Comparison of ENCODE assay signal across 21 cellular contexts in the genomic region with DNA sequence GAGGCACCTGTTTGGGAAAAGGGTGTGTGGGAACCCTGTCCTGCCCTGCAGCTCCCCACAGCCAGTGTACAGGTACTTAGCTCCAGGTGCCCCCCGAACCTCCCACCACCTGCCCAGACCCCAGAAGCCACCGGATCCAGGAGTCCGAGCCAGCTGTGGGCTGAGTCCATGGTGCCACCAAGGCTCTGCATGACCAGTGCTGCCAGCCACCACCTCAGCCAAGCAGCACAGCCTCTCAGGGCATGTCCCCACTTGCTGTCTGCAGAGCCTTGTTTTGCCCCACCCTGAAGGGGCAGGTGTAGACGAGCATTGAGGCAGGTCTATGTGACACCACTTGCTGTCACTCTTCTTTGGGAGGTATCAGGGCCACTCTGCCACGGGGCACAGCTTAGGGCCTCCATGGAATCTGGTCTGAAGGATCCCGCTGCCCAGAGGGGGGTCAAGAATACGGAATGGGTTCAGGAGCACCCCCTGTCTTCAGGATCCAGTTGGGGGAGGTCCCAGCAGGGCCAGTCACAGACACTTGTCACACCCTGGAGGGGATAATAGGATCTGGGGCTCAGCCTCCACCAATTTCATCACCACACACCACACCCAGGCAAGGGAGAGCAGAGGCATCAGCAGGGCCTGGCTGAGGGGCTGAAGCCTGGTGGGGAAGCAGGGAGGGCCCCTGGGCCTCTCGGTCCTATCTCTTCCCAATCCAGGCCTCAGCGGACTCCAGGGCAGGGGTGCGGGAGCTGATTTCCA. TPM values are rescaled to one million over a fixed set of nuclear protein-coding genes. Genes with fewer than 3 reads are reported as not detected.
DNase-seq lines count a peak whose midpoint lies in the region; ATAC-seq and TF ChIP-seq lines count a peak whose summit lies in the region.
"Had no signal": no experiment of that assay in that cellular context is flagged by ENCODE, and none has a peak within 500 bp of the region (broad histone marks: within the 10 kb centered on the region; RNA-seq: fewer than 3 reads in every experiment).

No MANE protein-coding gene starts in this region.

- no peak overlapping the region for H2AK5ac ChIP-seq in H9 (ENCODE audit: insufficient read length, low read length)

- H3K36me3 ChIP-seq in PC-9 (ENCODE audit: low read depth) (no peaks in the 10 kb centered on the region), esophagus muscularis mucosa (no peaks in the 10 kb centered on the region), prostate gland (no peaks in the 10 kb centered on the region), transverse colon (no peaks in the 10 kb centered on the region)

- no peak overlapping the region for H4K91ac ChIP-seq in H9 (ENCODE audit: insufficient read length, low read depth, low read length)

- H3K4me1 ChIP-seq in H9 (ENCODE audit: insufficient read depth, low read length): no peaks in the 10 kb centered on the region
- peaks cover 86% of the 10 kb centered on the region for H3K4me1 ChIP-seq in PC-9 (replicated peaks; ENCODE audit: insufficient read depth)
- peaks cover 32 to 57% (median 46%) of the 10 kb centered on the region in 4 donors for H3K4me1 ChIP-seq in esophagus muscularis mucosa
- H3K4me1 ChIP-seq in prostate gland (replicated peaks): peaks cover 11% of the 10 kb centered on the region
- peaks cover 14 to 42% (median 29%) of the 10 kb centered on the region in 4 donors for H3K4me1 ChIP-seq in transverse colon

- CTCF ChIA-PET in PC-9 (lab: Charles Lee): interaction anchor here (0.6 to 1.4 kb wide), 3 partner anchors 16 to 179 kb away, joined by 3 to 5 read pairs (median 4); no protein-coding TSS in a partner anchor
- CTCF ChIA-PET in activated CD8-positive, alpha-beta T cell treated with anti-CD3 and anti-CD28 coated beads for 36 hours (lab: Charles Lee): interaction anchor here (2.3 to 12.2 kb wide), 2 partner anchors 105 to 111 kb away, joined by 7 to 299 read pairs; a partner anchor contains a TSS

- H3K27me3 ChIP-seq in H9 (ENCODE audit: insufficient read depth, low read length) (no peaks in the 10 kb centered on the region), PC-9 (ENCODE audit: insufficient read depth, low read depth) (no peaks in the 10 kb centered on the region), esophagus muscularis mucosa (no peaks in the 10 kb centered on the region), prostate gland (replicated peaks; ENCODE audit: insufficient read depth) (no peaks in the 10 kb centered on the region), transverse colon (no peaks in the 10 kb centered on the region)

- no peak overlapping the region for H4K8ac ChIP-seq in H9 (replicated peaks; ENCODE audit: insufficient read length, low read depth, low read length)

- H3K4me2 ChIP-seq in H9 (ENCODE audit: insufficient read depth, insufficient read length, low read length): no peak overlapping the region
- H3K4me2 ChIP-seq in PC-9: peak overlapping the region; percentile 78

- WGBS in H9 (ENCODE audit: extremely low coverage, insufficient read length, low lambda C conversion rate): no CpG with 5 or more reads among the region's 10 CpGs
- WGBS in esophagus muscularis mucosa: 100% methylated on average over 5 of the region's 10 CpGs
- 71% methylated on average over 9 of the region's 10 CpGs for WGBS in prostate gland
- WGBS in transverse colon (ENCODE audit: low coverage in 1 of 2), 2 donors: 93% methylated on average over 7 of the region's 10 CpGs; no CpG with 5 or more reads in 1 of the 2 donors

- no peak overlapping the region for H2BK12ac ChIP-seq in H9 (ENCODE audit: insufficient read length, low read depth, low read length)

- no peaks in the 10 kb centered on the region for H3K9me3 Mint-ChIP-seq in H9
- H3K9me3 Mint-ChIP-seq in activated CD8-positive, alpha-beta T cell treated with anti-CD3 and anti-CD28 coated beads for 36 hours: no peaks in the 10 kb centered on the region
- H3K9me3 Mint-ChIP-seq: activated CD4-positive, alpha-beta memory T cell treated with anti-CD3 and anti-CD28 coated beads, Interleukin-2, amount 10 ng/mL, durations not matched to agents 7 days and 5 days; activated naive CD8-positive, alpha-beta T cell treated with anti-CD3 and anti-CD28 coated beads, Interleukin-2, amount 50 U/mL, for 24 hours; activated T-cell treated with anti-CD3 and anti-CD28 coated beads, Interleukin-2, amount 50 U/mL, for 72 hours; stimulated activated effector memory CD8-positive, alpha-beta T cell treated with anti-CD3 and anti-CD28 coated beads, Interleukin-12 subunit alpha, Interleukin-12 subunit beta, amount 100 ng/mL, for 72 hours; T-helper 1 cell treated with Interleukin-12 subunit alpha and Interleukin-12 subunit beta and Interleukin-4 antibody, amounts not matched to agents 30 μg/mL and 1 μg/mL, for 36 hours had no signal

- H3K9me3 ChIP-seq in H9 (ENCODE audit: control insufficient read depth, low read depth, low read length) (no peaks in the 10 kb centered on the region), PC-9 (ENCODE audit: insufficient read depth, low read depth) (no peaks in the 10 kb centered on the region), esophagus muscularis mucosa (no peaks in the 10 kb centered on the region), prostate gland (no peaks in the 10 kb centered on the region), transverse colon (no peaks in the 10 kb centered on the region)

- H3K23me2 ChIP-seq in H9 (ENCODE audit: insufficient read length, low read depth, low read length, poor library complexity, severe bottlenecking): no peaks in the 10 kb centered on the region

- H3K4me3 Mint-ChIP-seq in H9: no peak overlapping the region
- no peak overlapping the region for H3K4me3 Mint-ChIP-seq in activated CD8-positive, alpha-beta T cell treated with anti-CD3 and anti-CD28 coated beads for 36 hours
- H3K4me3 Mint-ChIP-seq: activated CD4-positive, alpha-beta memory T cell treated with anti-CD3 and anti-CD28 coated beads, Interleukin-2, amount 10 ng/mL, durations not matched to agents 7 days and 5 days; activated naive CD8-positive, alpha-beta T cell treated with anti-CD3 and anti-CD28 coated beads, Interleukin-2, amount 50 U/mL, for 24 hours; activated T-cell treated with anti-CD3 and anti-CD28 coated beads, Interleukin-2, amount 50 U/mL, for 72 hours; stimulated activated effector memory CD8-positive, alpha-beta T cell treated with anti-CD3 and anti-CD28 coated beads, Interleukin-12 subunit alpha, Interleukin-12 subunit beta, amount 100 ng/mL, for 72 hours; T-helper 1 cell treated with Interleukin-12 subunit alpha and Interleukin-12 subunit beta and Interleukin-4 antibody, amounts not matched to agents 30 μg/mL and 1 μg/mL, for 36 hours had no signal

- H3T11ph ChIP-seq in H9 (ENCODE audit: low read length): no peak overlapping the region

- no peaks in the 10 kb centered on the region for H3K79me1 ChIP-seq in H9 (ENCODE audit: insufficient read depth, low read depth, low read length, poor library complexity, severe bottlenecking)

- POLR2A ChIA-PET in PC-9 (lab: Charles Lee; ENCODE audit: unreplicated experiment): no interaction called here
- POLR2A ChIA-PET in activated CD8-positive, alpha-beta T cell treated with anti-CD3 and anti-CD28 coated beads for 36 hours (lab: Charles Lee): interaction anchor here (0.7 kb wide), 1 partner anchor 109 kb away, joined by 5 read pairs; no protein-coding TSS in a partner anchor

- no peak overlapping the region for H2BK5ac ChIP-seq in H9 (ENCODE audit: insufficient read length, low read length)

- no peak overlapping the region for H2AFZ ChIP-seq in H9 (ENCODE audit: low read length)
- H2AFZ ChIP-seq in PC-9: no peak overlapping the region

- no peak overlapping the region for H2BK15ac ChIP-seq in H9 (ENCODE audit: low read depth, low read length)

- no peak overlapping the region for H2BK120ac ChIP-seq in H9 (ENCODE audit: low read depth, low read length, poor library complexity, severe bottlenecking)

- no TSS peak for BruUV-seq in PC-9 (replicated peaks; lab: Mats Ljungman, UMichigan)

- no peaks in the 10 kb centered on the region for H3K9me2 ChIP-seq in PC-9 (ENCODE audit: insufficient read depth)

- H3K4me3 ChIP-seq in PC-9 (no peak overlapping the region), esophagus muscularis mucosa (no peak overlapping the region), prostate gland (no peak overlapping the region), transverse colon (no peak overlapping the region)

- no peak overlapping the region for H3K14ac ChIP-seq in H9 (ENCODE audit: insufficient read depth, low read length)

- no peak overlapping the region for H3K56ac ChIP-seq in H9 (ENCODE audit: insufficient read length, low read depth, low read length)

- no peak for TF ChIP-seq EP300 in esophagus muscularis mucosa (IDR thresholded peaks at IDR 0.05)
- TF ChIP-seq EP300 in transverse colon (IDR thresholded peaks at IDR 0.05; ENCODE audit: low read depth): no peak

- H3K23ac ChIP-seq in H9 (ENCODE audit: insufficient read length, low read depth, low read length): no peak overlapping the region

- peaks cover 12 to 15% of the 10 kb centered on the region in 2 experiments for H3K4me1 Mint-ChIP-seq in H9
- H3K4me1 Mint-ChIP-seq in activated CD8-positive, alpha-beta T cell treated with anti-CD3 and anti-CD28 coated beads for 36 hours (ENCODE audit: low read depth): peaks cover 4% of the 10 kb centered on the region
- H3K4me1 Mint-ChIP-seq: activated naive CD8-positive, alpha-beta T cell treated with anti-CD3 and anti-CD28 coated beads, Interleukin-2, amount 50 U/mL, for 24 hours; stimulated activated effector memory CD8-positive, alpha-beta T cell treated with anti-CD3 and anti-CD28 coated beads, Interleukin-12 subunit alpha, Interleukin-12 subunit beta, amount 100 ng/mL, for 72 hours had no signal

- ATAC-seq in activated CD8-positive, alpha-beta T cell treated with anti-CD3 and anti-CD28 coated beads for 36 hours: no peak
- no peak for ATAC-seq in GM19351 (IDR thresholded peaks at IDR 0.05; ENCODE audit: unreplicated experiment)
- ATAC-seq: activated naive CD8-positive, alpha-beta T cell treated with anti-CD3 and anti-CD28 coated beads, Interleukin-2, amount 50 U/mL, for 24 hours; activated T-cell treated with anti-CD3 and anti-CD28 coated beads, Interleukin-2, amount 50 U/mL, for 72 hours; Right ventricle myocardium inferior; stimulated activated effector memory CD8-positive, alpha-beta T cell treated with anti-CD3 and anti-CD28 coated beads, Interleukin-12 subunit alpha, Interleukin-12 subunit beta, amount 100 ng/mL, for 72 hours had no signal

- no peak for DNase-seq in H9
- peak in 1 of 2 experiments; percentile 40 for DNase-seq in PC-9
- no peak for DNase-seq in esophagus muscularis mucosa (ENCODE audit: extremely low spot score)
- DNase-seq in prostate gland (ENCODE audit: low spot score): peak; percentile 66
- no peak for DNase-seq in KBM-7
- DNase-seq in activated CD8-positive, alpha-beta T cell treated with anti-CD3 and anti-CD28 coated beads for 36 hours: no peak
- DNase-seq in transverse colon: no peak
- DNase-seq: activated CD4-positive, alpha-beta memory T cell treated with anti-CD3 and anti-CD28 coated beads, Interleukin-2, amount 10 ng/mL, durations not matched to agents 7 days and 5 days; activated naive CD8-positive, alpha-beta T cell treated with anti-CD3 and anti-CD28 coated beads, Interleukin-2, amount 50 U/mL, for 24 hours; activated T-cell treated with anti-CD3 and anti-CD28 coated beads, Interleukin-2, amount 50 U/mL, for 72 hours; Calu3; dermis blood vessel endothelial cell; GDM1; head of caudate nucleus; NCI-H1048; stimulated activated CD4-positive, alpha-beta T cell treated with anti-CD3 and anti-CD28 coated beads, Interleukin-12 subunit alpha, Interleukin-12 subunit beta, amount 100 ng/mL, for 4 hours had no signal

- H3K27me3 Mint-ChIP-seq in H9 (ENCODE audit: low read depth): peaks cover 8% of the 10 kb centered on the region; the same call in 1 of the 2 replicates
- H3K27me3 Mint-ChIP-seq in activated CD8-positive, alpha-beta T cell treated with anti-CD3 and anti-CD28 coated beads for 36 hours: peaks cover 6% of the 10 kb centered on the region

- no peak for TF ChIP-seq CTCF in H9 (conservative IDR thresholded peaks at IDR 0.05)
- no peak for TF ChIP-seq CTCF in PC-9 (conservative IDR thresholded peaks at IDR 0.05)
- TF ChIP-seq CTCF in esophagus muscularis mucosa (IDR thresholded peaks at IDR 0.05): no peak
- peak in 1 of 4 experiments; percentile 21 for TF ChIP-seq CTCF in prostate gland (IDR thresholded peaks at IDR 0.05)
- no peak for TF ChIP-seq CTCF in activated CD8-positive, alpha-beta T cell treated with anti-CD3 and anti-CD28 coated beads for 36 hours (IDR thresholded peaks at IDR 0.05)
- no peak for TF ChIP-seq CTCF in transverse colon (IDR thresholded peaks at IDR 0.05)

- H3K4ac ChIP-seq in H9 (ENCODE audit: low read depth, low read length): no peak overlapping the region

- in situ Hi-C loops in KBM-7 (cut with MboI; ENCODE audit: low pct_unique_long_range_greater_than_20kb, low sequenced_read_pairs): no loop called here
- in situ Hi-C loops in transverse colon (cut with MboI; ENCODE audit: low pct_ligation_motif_present in 1 of 4, low pct_unique_long_range_greater_than_20kb in 1 of 4, low sequenced_read_pairs in 3 of 4): loop anchor here in 3 of 4 donors (5.0 kb wide), 2 partner anchors 102 to 107 kb away; no protein-coding TSS in a partner anchor

- H4K20me1 ChIP-seq in H9 (ENCODE audit: control insufficient read depth, insufficient read depth, insufficient read length): no peaks in the 10 kb centered on the region
- H4K20me1 ChIP-seq in PC-9 (ENCODE audit: insufficient read depth): no peaks in the 10 kb centered on the region

- H3K79me2 ChIP-seq in H9 (ENCODE audit: insufficient read depth, low read length) (no peaks in the 10 kb centered on the region), PC-9 (ENCODE audit: low read depth) (peaks cover 21% of the 10 kb centered on the region; the same call in 1 of the 2 replicates)

- intact Hi-C loops in PC-9 (cut with micrococcal nuclease; ENCODE audit: unreplicated experiment) (no loop called here), esophagus muscularis mucosa (cut with DNase I) (loop anchor here (5.0 kb wide), 1 partner anchor 42 kb away; no protein-coding TSS in a partner anchor), prostate gland (cut with DNase I) (loop anchor here (5.0 kb wide), 1 partner anchor 58 kb away; no protein-coding TSS in a partner anchor), transverse colon (cut with DNase I; ENCODE audit: low total_unique reads) (no loop called here)
- intact Hi-C loops in activated CD8-positive, alpha-beta T cell treated with anti-CD3 and anti-CD28 coated beads for 36 hours (cut with micrococcal nuclease): no loop called here

- no peak overlapping the region for H3K27ac ChIP-seq in H9 (ENCODE audit: insufficient read length, low read depth, low read length)
- 0 out of 2 replicates have a peak overlapping the region, but pooled peaks have one; percentile 93 for H3K27ac ChIP-seq in PC-9
- peak overlapping the region in 3 of 4 donors; percentile 20 to 91 (median 37) for H3K27ac ChIP-seq in esophagus muscularis mucosa (replicated peaks in 1 of 4)
- peak overlapping the region; percentile 48 to 52 for H3K27ac ChIP-seq in prostate gland
- no peak overlapping the region for H3K27ac ChIP-seq in transverse colon
- H3K27ac ChIP-seq: VCaP had no signal

- H3K36me3 Mint-ChIP-seq in H9 (ENCODE audit: insufficient read depth in 1 of 3, low read depth in 3 of 3): no peaks in the 10 kb centered on the region
- no peaks in the 10 kb centered on the region for H3K36me3 Mint-ChIP-seq in activated CD8-positive, alpha-beta T cell treated with anti-CD3 and anti-CD28 coated beads for 36 hours (ENCODE audit: low read depth)
- H3K36me3 Mint-ChIP-seq: stimulated activated effector memory CD8-positive, alpha-beta T cell treated with anti-CD3 and anti-CD28 coated beads, Interleukin-12 subunit alpha, Interleukin-12 subunit beta, amount 100 ng/mL, for 72 hours had no signal

- peaks cover 65% of the 10 kb centered on the region for H3F3A ChIP-seq in PC-9 (ENCODE audit: insufficient read depth, low read depth)

- H3K27ac Mint-ChIP-seq in H9: peak overlapping the region in 2 of 3 experiments; percentile 49 to 63; a peak in 1 of 7 replicates
- H3K27ac Mint-ChIP-seq in activated CD8-positive, alpha-beta T cell treated with anti-CD3 and anti-CD28 coated beads for 36 hours: no peak overlapping the region
- H3K27ac Mint-ChIP-seq: activated CD4-positive, alpha-beta memory T cell treated with anti-CD3 and anti-CD28 coated beads, Interleukin-2, amount 10 ng/mL, durations not matched to agents 7 days and 5 days; activated naive CD8-positive, alpha-beta T cell treated with anti-CD3 and anti-CD28 coated beads, Interleukin-2, amount 50 U/mL, for 24 hours; activated T-cell treated with anti-CD3 and anti-CD28 coated beads, Interleukin-2, amount 50 U/mL, for 72 hours; stimulated activated effector memory CD8-positive, alpha-beta T cell treated with anti-CD3 and anti-CD28 coated beads, Interleukin-12 subunit alpha, Interleukin-12 subunit beta, amount 100 ng/mL, for 72 hours; T-helper 1 cell treated with Interleukin-12 subunit alpha and Interleukin-12 subunit beta and Interleukin-4 antibody, amounts not matched to agents 30 μg/mL and 1 μg/mL, for 36 hours had no signal

- TF ChIP-seq POLR2A in esophagus muscularis mucosa (IDR thresholded peaks at IDR 0.05; ENCODE audit: low read depth) (no peak), prostate gland (IDR thresholded peaks at IDR 0.05) (peak; percentile 10), transverse colon (IDR thresholded peaks at IDR 0.05) (no peak)

- peak overlapping the region; percentile 32 for H3K18ac ChIP-seq in H9 (ENCODE audit: insufficient read length, low read depth, low read length)

- H4K5ac ChIP-seq in H9 (ENCODE audit: insufficient read length, low read depth, low read length): no peak overlapping the region

- H2BK20ac ChIP-seq in H9 (ENCODE audit: low read depth, low read length, poor library complexity, severe bottlenecking): no peak overlapping the region

- no peak overlapping the region for H3K9ac ChIP-seq in H9 (ENCODE audit: extremely low read depth, insufficient read length, low read length)

RNA-seq across cellular contexts. Expression of a gene that starts 27.7 kb away (rescaled TPM):
- 18.5 and 21.1 TPM in 2 replicates for total RNA-seq in H9 (2021)
- total RNA-seq in PC-9 (2021): 38.5 and 44.3 TPM in 2 replicates
- total RNA-seq in esophagus muscularis mucosa: 1 to 10 TPM; 3.3 to 4.6 (median 3.9) TPM
- 10 to 100 TPM; 13.1 to 18.8 TPM for total RNA-seq in prostate gland
- 1 to 10 TPM; 5.7 to 7.4 TPM for total RNA-seq in activated CD8-positive, alpha-beta T cell treated with anti-CD3 and anti-CD28 coated beads for 36 hours
- total RNA-seq in transverse colon: 10 to 100 TPM in 2 of 4 donors, 1 to 10 TPM in 2; 5.7 to 46.8 (median 10.8) TPM

RNA-seq across cellular contexts. Expression of a gene that starts 28.9 kb away (rescaled TPM):
- total RNA-seq in H9 (2021): 32.8 and 33.1 TPM in 2 replicates
- total RNA-seq in PC-9 (2021): 48.3 and 65.8 TPM in 2 replicates
- 10 to 100 TPM in 2 of 4 donors, 1 to 10 TPM in 2; 5.8 to 15.7 (median 11.3) TPM for total RNA-seq in esophagus muscularis mucosa
- 10 to 100 TPM; 14.8 to 17.7 TPM for total RNA-seq in prostate gland
- total RNA-seq in activated CD8-positive, alpha-beta T cell treated with anti-CD3 and anti-CD28 coated beads for 36 hours: not detected
- 10 to 100 TPM in 3 of 4 donors, 1 to 10 TPM in 1; 2.6 to 68.8 (median 30.5) TPM for total RNA-seq in transverse colon
- total RNA-seq: activated CD4-positive, alpha-beta memory T cell treated with anti-CD3 and anti-CD28 coated beads, Interleukin-2, amount 10 ng/mL, durations not matched to agents 7 days and 5 days had no signal

RNA-seq across cellular contexts. Expression of a gene that starts 52.3 kb away (rescaled TPM):
- total RNA-seq in H9 (2021): 6.3 and 7.7 TPM in 2 replicates
- 4.5 and 6.1 TPM in 2 replicates for total RNA-seq in PC-9 (2021)
- 10 to 100 TPM in 2 of 4 donors, 1 to 10 TPM in 2; 7.5 to 26.0 (median 12.2) TPM for total RNA-seq in esophagus muscularis mucosa
- 10 to 100 TPM in 1 of 2 donors, 1 to 10 TPM in 1; 5.5 to 12.9 TPM for total RNA-seq in prostate gland
- 1 to 10 TPM; 1.2 to 1.4 TPM for total RNA-seq in activated CD8-positive, alpha-beta T cell treated with anti-CD3 and anti-CD28 coated beads for 36 hours
- 10 to 100 TPM in 1 of 4 donors, 1 to 10 TPM in 2, under 1 TPM in 1; 0.60 to 12.3 (median 4.3) TPM for total RNA-seq in transverse colon

Comparison
In these comparisons a context has a peak if more than half of its experiments do, and no peak if none do; other contexts are left out.
1. H3K27ac ChIP-seq: peak in PC-9 (single experiment), esophagus muscularis mucosa (3 of 4) and prostate gland (2 of 2); none in H9 (single experiment) and transverse colon (0 of 4).
2. intact Hi-C loops: an anchor here in esophagus muscularis mucosa (5.0 kb wide) and prostate gland (5.0 kb wide); none called in PC-9, activated CD8-positive, alpha-beta T cell treated with anti-CD3 and anti-CD28 coated beads for 36 hours and transverse colon.